14 cellular contexts compared by ENCODE assay signal in the genomic region with DNA sequence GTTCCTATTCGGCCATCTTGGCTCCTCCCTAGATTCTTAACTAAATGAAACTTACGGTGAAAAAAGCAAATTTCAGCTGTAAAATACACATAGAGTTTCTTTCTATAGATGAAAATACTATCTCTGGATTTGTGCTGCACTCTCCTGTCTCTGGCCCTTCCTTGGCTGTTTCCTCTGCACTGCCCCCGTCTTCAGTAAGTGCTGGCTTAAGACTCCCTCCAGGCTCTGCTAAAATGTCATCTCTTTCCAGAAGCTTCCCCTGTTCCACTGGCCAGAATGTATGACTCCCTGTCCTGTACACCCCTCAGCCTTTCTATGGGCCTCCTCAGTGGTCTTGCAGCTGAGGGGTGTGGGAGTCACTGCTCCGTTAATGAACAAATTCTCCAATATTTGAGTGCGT.
"Had no signal": no experiment of that assay in that cellular context is flagged by ENCODE, and none has a peak within 500 bp of the region (broad histone marks: within the 10 kb centered on the region; RNA-seq: fewer than 3 reads in every experiment).

No MANE protein-coding gene starts in this region.

- DNase-seq: activated B cell treated with CpG ODN at 0.5 μM for 24 hours; activated CD4-positive, alpha-beta T cell treated with anti-CD3 and anti-CD28 coated beads for 48 hours; activated CD8-positive, alpha-beta memory T cell treated with anti-CD3 and anti-CD28 coated beads, Interleukin-2, amount 50 U/mL, for 4 hours; activated CD8-positive, alpha-beta T cell treated with anti-CD3 and anti-CD28 coated beads, Interleukin-2, amount 10 ng/mL, durations not matched to agents 7 days and 5 days; activated effector memory CD4-positive, alpha-beta T cell treated with anti-CD3 and anti-CD28 coated beads, Interleukin-2, amount 50 U/mL, for 16 hours; activated T-cell treated with anti-CD3 and anti-CD28 coated beads, Interleukin-2, amount 50 U/mL, for 48 hours; dorsolateral prefrontal cortex; hippocampal formation; thyroid gland had no signal

- H3K36me3 Mint-ChIP-seq: stimulated activated memory B cell treated with anti-CD40 and anti-IgM and Interleukin-4, amounts not matched to agents 10 μg/mL and 1 μg/mL and 100 μg/mL, for 72 hours had no signal

- H3K9me3 ChIP-seq: thyroid gland, vagina had no signal

- H3K4me1 Mint-ChIP-seq: activated B cell treated with CpG ODN at 0.5 μM for 24 hours; stimulated activated memory B cell treated with anti-CD40 and anti-IgM and Interleukin-4, amounts not matched to agents 10 μg/mL and 1 μg/mL and 100 μg/mL, for 72 hours had no signal

- H3K27ac ChIP-seq: cardiac muscle cell, dorsolateral prefrontal cortex, thyroid gland, vagina had no signal

- H3K27me3 ChIP-seq: cardiac muscle cell, dorsolateral prefrontal cortex, thyroid gland, vagina had no signal

- H3K4me3 ChIP-seq: cardiac muscle cell, dorsolateral prefrontal cortex, lung, thyroid gland, vagina had no signal

- H3K4me3 Mint-ChIP-seq: activated B cell treated with CpG ODN at 0.5 μM for 24 hours; activated CD8-positive, alpha-beta T cell treated with anti-CD3 and anti-CD28 coated beads, Interleukin-2, amount 10 ng/mL, durations not matched to agents 7 days and 5 days; stimulated activated memory B cell treated with anti-CD40 and anti-IgM and Interleukin-4, amounts not matched to agents 10 μg/mL and 1 μg/mL and 100 μg/mL, for 72 hours had no signal

- H3K4me1 ChIP-seq: vagina had no signal

- H3K27ac Mint-ChIP-seq: activated B cell treated with CpG ODN at 0.5 μM for 24 hours; activated CD8-positive, alpha-beta T cell treated with anti-CD3 and anti-CD28 coated beads, Interleukin-2, amount 10 ng/mL, durations not matched to agents 7 days and 5 days; activated naive CD4-positive, alpha-beta T cell treated with anti-CD3 and anti-CD28 coated beads, Interleukin-2, amount 50 U/mL, for 72 hours; stimulated activated memory B cell treated with anti-CD40 and anti-IgM and Interleukin-4, amounts not matched to agents 10 μg/mL and 1 μg/mL and 100 μg/mL, for 72 hours had no signal

- H3K36me3 ChIP-seq: cardiac muscle cell, thyroid gland, vagina had no signal

- H3K9me3 Mint-ChIP-seq: activated B cell treated with CpG ODN at 0.5 μM for 24 hours had no signal
